Comparison of ENCODE assay signal across 20 cellular contexts in genomic region chr14:95363468-95363954, GRCh38. TPM values are rescaled to one million over a fixed set of nuclear protein-coding genes. Genes with fewer than 3 reads are reported as not detected.
DNase-seq lines count a peak whose midpoint lies in the region; ATAC-seq, FAIRE-seq and TF ChIP-seq lines count a peak whose summit lies in the region.
"Had no signal": no experiment of that assay in that cellular context is flagged by ENCODE, and none has a peak within 500 bp of the region (broad histone marks: within the 10 kb centered on the region; RNA-seq: fewer than 3 reads in every experiment).

No MANE protein-coding gene starts in this region.

- H3K4me3 Mint-ChIP-seq in stimulated activated naive CD8-positive, alpha-beta T cell treated with anti-CD3 and anti-CD28 coated beads, Interleukin-15, amount 100 ng/mL, for 72 hours = no peak overlapping the region
- H3K4me3 Mint-ChIP-seq in CD14-positive monocyte = no peak overlapping the region

- intact Hi-C loops in CD14-positive monocyte (cut with micrococcal nuclease) = no loop called here
- intact Hi-C loops in posterior cingulate gyrus (cut with DNase I) = no loop called here
- intact Hi-C loops in sciatic nerve (cut with DNase I) = no loop called here

- TF ChIP-seq CTCF in HEK293 (tag by site-specific recombination; IDR thresholded peaks at IDR 0.05) (no peak), CD14-positive monocyte (IDR thresholded peaks at IDR 0.05) (no peak)

- no peaks in the 10 kb centered on the region for H3K9me3 Mint-ChIP-seq in stimulated activated naive CD8-positive, alpha-beta T cell treated with anti-CD3 and anti-CD28 coated beads, Interleukin-15, amount 100 ng/mL, for 72 hours
- peaks cover 0 to 5% (median 0%) of the 10 kb centered on the region in 7 donors for H3K9me3 Mint-ChIP-seq in CD14-positive monocyte

- CTCF ChIA-PET in HEK293 (lab: Yijun Ruan, JAX) = no interaction called here

- H3K27ac ChIP-seq in HEK293 (ENCODE audit: extremely low read depth, low read depth, low read length) = no peak overlapping the region
- H3K27ac ChIP-seq: C4-2B, SJCRH30 had no signal

- peaks cover 4% of the 10 kb centered on the region; the same call in 1 of the 2 replicates for H3K4me1 ChIP-seq in HEK293 (ENCODE audit: control insufficient read depth, insufficient read depth, low read length)

- no peaks in the 10 kb centered on the region for H3K9me3 ChIP-seq in HEK293 (ENCODE audit: control insufficient read depth, insufficient read depth, low read depth, low read length)
- H3K9me3 ChIP-seq: A549, SJCRH30 had no signal

- H3K27ac Mint-ChIP-seq in stimulated activated naive CD8-positive, alpha-beta T cell treated with anti-CD3 and anti-CD28 coated beads, Interleukin-15, amount 100 ng/mL, for 72 hours = no peak overlapping the region
- H3K27ac Mint-ChIP-seq in CD14-positive monocyte = no peak overlapping the region

- no peaks in the 10 kb centered on the region for H3K36me3 ChIP-seq in HEK293 (ENCODE audit: control insufficient read depth in 2 of 2, insufficient read depth in 1 of 2, low read length in 2 of 2)
- H3K36me3 ChIP-seq: SJCRH30 had no signal

- POLR2A ChIA-PET in HEK293 (lab: Yijun Ruan, JAX) = no interaction called here

- DNase-seq in stimulated activated naive CD8-positive, alpha-beta T cell treated with anti-CD3 and anti-CD28 coated beads, Interleukin-15, amount 100 ng/mL, for 72 hours = no peak
- DNase-seq in stimulated activated naive CD8-positive, alpha-beta T cell treated with anti-CD3 and anti-CD28 coated beads, Interleukin-15, Interleukin-2, amounts not matched to agents 100 U/mL and 50 U/mL, for 24 hours = no peak
- DNase-seq in mesenteric fat pad (ENCODE audit: low spot score) (peak; percentile 59), CD14-positive monocyte (ENCODE audit: low spot score) (no peak), H54 (ENCODE audit: insufficient read length, low spot score) (no peak), posterior cingulate gyrus (no peak), sciatic nerve (ENCODE audit: low spot score) (no peak)
- DNase-seq: DMS 273 treated with DMSO at 0.1 percent for 48 hours, GDM1, MV-4-11, NCI-H1417, NCI-H1930, NCI-H2171, NCI-H446 treated with DMSO at 0.1 percent for 48 hours, NCI-H774, PC-3, SJCRH30 had no signal

- H3K36me3 Mint-ChIP-seq in CD14-positive monocyte = no peaks in the 10 kb centered on the region

- ATAC-seq in stimulated activated naive CD8-positive, alpha-beta T cell treated with anti-CD3 and anti-CD28 coated beads, Interleukin-15, amount 100 ng/mL, for 72 hours = peak; percentile 26
- no peak for ATAC-seq in stimulated activated naive CD8-positive, alpha-beta T cell treated with anti-CD3 and anti-CD28 coated beads, Interleukin-15, Interleukin-2, amounts not matched to agents 100 U/mL and 50 U/mL, for 24 hours
- ATAC-seq in sciatic nerve = no peak
- ATAC-seq: A549, PC-3 had no signal

- peaks cover 5% of the 10 kb centered on the region for H3K4me1 Mint-ChIP-seq in stimulated activated naive CD8-positive, alpha-beta T cell treated with anti-CD3 and anti-CD28 coated beads, Interleukin-15, amount 100 ng/mL, for 72 hours
- peaks cover 5% of the 10 kb centered on the region for H3K4me1 Mint-ChIP-seq in CD14-positive monocyte

- no peak for TF ChIP-seq POLR2A in H54 (IDR thresholded peaks at IDR 0.05; ENCODE audit: low read depth, low read length)

- FAIRE-seq in H54 (lab: Jason Lieb, UNC) = no peak
- FAIRE-seq: A549 had no signal

- H3K4me3 ChIP-seq in HEK293 (ENCODE audit: low read depth, low read length) = no peak overlapping the region
- H3K4me3 ChIP-seq: A549, SJCRH30 had no signal

- peaks cover 80% of the 10 kb centered on the region for H3K27me3 Mint-ChIP-seq in stimulated activated naive CD8-positive, alpha-beta T cell treated with anti-CD3 and anti-CD28 coated beads, Interleukin-15, amount 100 ng/mL, for 72 hours
- H3K27me3 Mint-ChIP-seq in CD14-positive monocyte (ENCODE audit: low read depth in 3 of 3) = peaks cover 36 to 56% (median 39%) of the 10 kb centered on the region in 3 donors

TF ChIP-seq in HEK293, 187 proteins besides CTCF, POLR2A, EP300 and RAD21:
- TF ChIP-seq EGR2 (tag by site-specific recombination; IDR thresholded peaks at IDR 0.05; ENCODE audit: low read depth) = 0 out of 2 replicates have a peak, but pooled peaks have one; percentile 6
- TF ChIP-seq ZNF354C (tag by site-specific recombination; IDR thresholded peaks at IDR 0.05; ENCODE audit: borderline replicate concordance, low read depth) = no peak
- TF ChIP-seq ZXDB (tag by site-specific recombination; IDR thresholded peaks at IDR 0.05) = no peak
- no peak for TF ChIP-seq ZNF623 (tag by site-specific recombination; IDR thresholded peaks at IDR 0.05)
- TF ChIP-seq ZNF221 (tag by site-specific recombination; IDR thresholded peaks at IDR 0.05; ENCODE audit: borderline replicate concordance) = no peak
- TF ChIP-seq ZNF692 (tag by site-specific recombination; IDR thresholded peaks at IDR 0.05) = no peak
- TF ChIP-seq ZBTB44 (tag by site-specific recombination; IDR thresholded peaks at IDR 0.05) = no peak
- TF ChIP-seq INSM2 (tag by site-specific recombination; IDR thresholded peaks at IDR 0.05) = no peak
- TF ChIP-seq PRDM6 (tag by site-specific recombination; IDR thresholded peaks at IDR 0.05) = no peak
TF ChIP-seq in HEK293: peak in this region for 1.

RNA-seq across cellular contexts. Expression of gene CLMN, which starts 43.8 kb away (rescaled TPM):
- 47.4 TPM for total RNA-seq in mesenteric fat pad
- polyA plus RNA-seq in CD14-positive monocyte = 10 to 100 TPM; 23.2 to 33.7 TPM
- 41.8 TPM for total RNA-seq in sciatic nerve
